In genomic region chr2:240795468-240795867, GRCh38 we compare ENCODE assay signal across 18 cellular contexts. TPM values are rescaled to one million over a fixed set of nuclear protein-coding genes. Genes with fewer than 3 reads are reported as not detected.
"Had no signal": no experiment of that assay in that cellular context is flagged by ENCODE, and none has a peak within 500 bp of the region (broad histone marks: within the 10 kb centered on the region; RNA-seq: fewer than 3 reads in every experiment).

No MANE protein-coding gene starts in this region.

- H3K4me3 ChIP-seq: suprapubic skin had no signal

- H3K9me3 ChIP-seq: suprapubic skin had no signal

- H3K4me3 Mint-ChIP-seq: activated CD8-positive, alpha-beta memory T cell treated with anti-CD3 and anti-CD28 coated beads, Interleukin-2, amount 10 ng/mL, durations not matched to agents 7 days and 5 days; activated naive CD8-positive, alpha-beta T cell; activated T-cell treated with anti-CD3 and anti-CD28 coated beads, Interleukin-2, amount 50 U/mL, for 24 hours; brain; central memory CD8-positive, alpha-beta T cell; neural crest cell; stimulated activated naive CD8-positive, alpha-beta T cell treated with anti-CD3 and anti-CD28 coated beads, Interleukin-15, Interleukin-2, amounts not matched to agents 100 ng/mL and 50 ng/mL, for 24 hours; type B pancreatic cell had no signal

- H3K27ac ChIP-seq: foreskin keratinocyte, suprapubic skin had no signal

- H3K4me1 ChIP-seq: foreskin keratinocyte had no signal

- H3K27ac Mint-ChIP-seq: activated CD8-positive, alpha-beta memory T cell treated with anti-CD3 and anti-CD28 coated beads, Interleukin-2, amount 10 ng/mL, durations not matched to agents 7 days and 5 days; activated naive CD8-positive, alpha-beta T cell; activated T-cell treated with anti-CD3 and anti-CD28 coated beads, Interleukin-2, amount 50 U/mL, for 24 hours; stimulated activated naive CD8-positive, alpha-beta T cell treated with anti-CD3 and anti-CD28 coated beads, Interleukin-15, Interleukin-2, amounts not matched to agents 100 ng/mL and 50 ng/mL, for 24 hours had no signal

- H3K9me3 Mint-ChIP-seq: activated T-cell treated with anti-CD3 and anti-CD28 coated beads, Interleukin-2, amount 50 U/mL, for 24 hours; central memory CD8-positive, alpha-beta T cell; neural crest cell; stimulated activated naive CD8-positive, alpha-beta T cell treated with anti-CD3 and anti-CD28 coated beads, Interleukin-15, Interleukin-2, amounts not matched to agents 100 ng/mL and 50 ng/mL, for 24 hours; type B pancreatic cell had no signal

- H3K36me3 Mint-ChIP-seq: activated CD8-positive, alpha-beta memory T cell treated with anti-CD3 and anti-CD28 coated beads, Interleukin-2, amount 10 ng/mL, durations not matched to agents 7 days and 5 days; activated naive CD8-positive, alpha-beta T cell had no signal

- DNase-seq: activated CD4-positive, alpha-beta T cell treated with anti-CD3 and anti-CD28 coated beads for 1 hour; activated CD4-positive, alpha-beta T cell treated with anti-CD3 and anti-CD28 coated beads, Interleukin-2, amount 50 U/mL, for 48 hours; activated CD8-positive, alpha-beta memory T cell treated with anti-CD3 and anti-CD28 coated beads, Interleukin-2, amount 10 ng/mL, durations not matched to agents 7 days and 5 days; activated T-cell treated with anti-CD3 and anti-CD28 coated beads, Interleukin-2, amount 50 U/mL, for 24 hours; effector CD8-positive, alpha-beta T cell; foreskin keratinocyte; mesendoderm; stimulated activated CD4-positive, alpha-beta T cell treated with anti-CD3 and anti-CD28 coated beads, Interleukin-4, amount 100 ng/mL, for 4 hours; stimulated activated CD8-positive, alpha-beta memory T cell treated with anti-CD3 and anti-CD28 coated beads, Interleukin-4, amount 100 ng/mL, for 48 hours; T1000 had no signal

- H3K36me3 ChIP-seq: suprapubic skin had no signal

- H3K27me3 Mint-ChIP-seq: brain, type B pancreatic cell had no signal

- ATAC-seq: activated CD8-positive, alpha-beta memory T cell treated with anti-CD3 and anti-CD28 coated beads, Interleukin-2, amount 10 ng/mL, durations not matched to agents 7 days and 5 days; foreskin keratinocyte; SK-N-SH treated with all-trans-retinoic acid at 6 μM for 48 hours had no signal

- H3K4me1 Mint-ChIP-seq: activated CD8-positive, alpha-beta memory T cell treated with anti-CD3 and anti-CD28 coated beads, Interleukin-2, amount 10 ng/mL, durations not matched to agents 7 days and 5 days; central memory CD8-positive, alpha-beta T cell had no signal

RNA-seq across cellular contexts. Expression of gene KIF1A, which starts 24.6 kb away (rescaled TPM):
- total RNA-seq: foreskin keratinocyte had no signal
- polyA plus RNA-seq: foreskin keratinocyte had no signal
